ENCODE assay signal across 25 cellular contexts in the genomic region with DNA sequence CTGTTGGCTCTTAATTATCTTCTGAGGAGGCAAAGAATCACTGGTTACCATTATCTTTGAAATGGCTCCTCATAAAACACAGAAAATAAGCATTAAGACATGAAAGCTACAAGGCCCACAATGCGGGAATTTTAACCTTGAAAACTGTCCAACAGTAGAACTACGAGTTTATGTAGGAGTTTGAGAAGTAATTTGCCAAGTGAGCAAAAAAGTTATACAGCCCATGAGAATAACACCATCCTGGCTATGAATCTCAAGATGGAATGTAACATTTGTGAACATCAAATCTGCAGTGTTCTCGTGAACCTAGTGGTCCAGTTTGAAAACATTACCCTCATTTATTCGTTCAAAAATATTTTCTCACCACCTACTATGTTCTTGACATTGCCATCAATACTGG.
DNase-seq lines count a peak whose midpoint lies in the region; ATAC-seq, FAIRE-seq and TF ChIP-seq lines count a peak whose summit lies in the region.
"Had no signal": no experiment of that assay in that cellular context is flagged by ENCODE, and none has a peak within 500 bp of the region (broad histone marks: within the 10 kb centered on the region; RNA-seq: fewer than 3 reads in every experiment).

No MANE protein-coding gene starts in this region.

- intact Hi-C loops in HepG2 (cut with micrococcal nuclease; ENCODE audit: unreplicated experiment), result no loop called here
- intact Hi-C loops in right lobe of liver (cut with DNase I), result no loop called here

- no peak for TF ChIP-seq CTCF in HepG2 (CRISPR knock-in tag; IDR thresholded peaks at IDR 0.05)
- no peak for TF ChIP-seq CTCF in right lobe of liver (IDR thresholded peaks at IDR 0.05)
- TF ChIP-seq CTCF in nephron (IDR thresholded peaks at IDR 0.05; ENCODE audit: unreplicated experiment in 3 of 3), result no peak

- H3K27ac Mint-ChIP-seq in nephron, result peak overlapping the region; percentile 24 to 81 (median 49)
- H3K27ac Mint-ChIP-seq: CD14-positive monocyte; CD4-positive, alpha-beta T cell; CD8-positive, alpha-beta memory T cell; HFFc6 had no signal

- FAIRE-seq in HepG2 (lab: Jason Lieb, UNC) (no peak), endometrium (lab: Jason Lieb, UNC) (peak; percentile 92)
- FAIRE-seq: A204.1, D721Med, GM12878, H54 had no signal

- H2AFZ ChIP-seq in HepG2 (ENCODE audit: low read length), result no peak overlapping the region

- H3K9me3 Mint-ChIP-seq in nephron, result peaks cover 7% of the 10 kb centered on the region
- H3K9me3 Mint-ChIP-seq: CD4-positive, alpha-beta T cell had no signal

- no peak overlapping the region for H3K4me3 Mint-ChIP-seq in nephron
- H3K4me3 Mint-ChIP-seq: CD14-positive monocyte; CD4-positive, alpha-beta T cell; CD8-positive, alpha-beta memory T cell; HFFc6 had no signal

- no peaks in the 10 kb centered on the region for H3K9me3 ChIP-seq in HepG2 (ENCODE audit: low read length)
- H3K9me3 ChIP-seq in right lobe of liver, result no peaks in the 10 kb centered on the region
- H3K9me3 ChIP-seq: BE2C, HAP-1 had no signal

- peaks cover 22% of the 10 kb centered on the region for H3K4me1 Mint-ChIP-seq in nephron
- H3K4me1 Mint-ChIP-seq: CD14-positive monocyte; CD8-positive, alpha-beta memory T cell had no signal

- no peaks in the 10 kb centered on the region for H3K36me3 ChIP-seq in HepG2 (replicated peaks in 1 of 2; ENCODE audit: control insufficient read depth in 1 of 2, insufficient read depth in 2 of 2, low read length in 2 of 2)
- no peaks in the 10 kb centered on the region for H3K36me3 ChIP-seq in right lobe of liver
- H3K36me3 ChIP-seq: BE2C; BLaER1 treated with 17β-estradiol and CSF1 and Interleukin-3, amounts not matched to agents 10 nM and 100 nM; HAP-1 had no signal

- H3K27me3 ChIP-seq in HepG2 (ENCODE audit: control insufficient read depth in 1 of 2, insufficient read depth in 2 of 2, low read length in 2 of 2) (peaks cover 0 to 3% of the 10 kb centered on the region in 2 experiments; a peak in 1 of 5 replicates), right lobe of liver (no peaks in the 10 kb centered on the region)
- H3K27me3 ChIP-seq: BE2C; BLaER1 treated with 17β-estradiol and CSF1 and Interleukin-3, amounts not matched to agents 10 nM and 100 nM had no signal

- CTCF ChIA-PET in HepG2 (lab: Yijun Ruan, JAX; ENCODE audit: low intra/inter-chr PET ratio, low total read pairs), result interaction anchor here (0.5 kb wide), 1 partner anchor 12 kb away, joined by 5 read pairs; no protein-coding TSS in a partner anchor

- no peak overlapping the region for H3K4me2 ChIP-seq in HepG2 (ENCODE audit: low read depth, low read length)
- H3K4me2 ChIP-seq: BLaER1 treated with 17β-estradiol and CSF1 and Interleukin-3, amounts not matched to agents 10 nM and 100 nM had no signal

- H3K4me1 ChIP-seq in HepG2 (ENCODE audit: insufficient read depth, low read length) (no peaks in the 10 kb centered on the region), right lobe of liver (no peaks in the 10 kb centered on the region)
- H3K4me1 ChIP-seq: BE2C; BLaER1 treated with 17β-estradiol and CSF1 and Interleukin-3, amounts not matched to agents 10 nM and 100 nM; HAP-1 had no signal

- 3% methylated on average over 4 of the region's 4 CpGs for WGBS in HepG2 (ENCODE audit: low lambda C conversion rate)
- 64% methylated on average over 4 of the region's 4 CpGs for WGBS in right lobe of liver (ENCODE audit: insufficient coverage, low coverage, low lambda C conversion rate, missing lambda C conversion rate)

- TF ChIP-seq POLR2A in HepG2 (IDR thresholded peaks at IDR 0.05; ENCODE audit: insufficient read depth in 1 of 2, low read depth in 2 of 2, low read length in 2 of 2), result no peak
- TF ChIP-seq POLR2A in right lobe of liver (IDR thresholded peaks at IDR 0.05), result no peak

- DNase-seq in HepG2 (ENCODE audit: low spot score) (no peak), right lobe of liver (no peak), NK-92 (lab: John Stamatoyannopoulos, UW; ENCODE audit: unreplicated experiment) (no peak)
- DNase-seq: ACHN; AML-193; BE2C; CD4-positive, alpha-beta T cell; CD8-positive, alpha-beta memory T cell; DMS 273 treated with DMSO at 0.1 percent for 48 hours; DMS79; EL; GDM1; GOT3; HFFc6 had no signal

- no peak for TF ChIP-seq RAD21 in HepG2 (CRISPR knock-in tag; IDR thresholded peaks at IDR 0.05)

- no peaks in the 10 kb centered on the region for H4K20me1 ChIP-seq in HepG2 (ENCODE audit: insufficient read depth, low read length)
- H4K20me1 ChIP-seq: BLaER1 treated with 17β-estradiol and CSF1 and Interleukin-3, amounts not matched to agents 10 nM and 100 nM had no signal

- no peak overlapping the region for H3K9ac ChIP-seq in HepG2 (ENCODE audit: insufficient read depth, low read depth, low read length)
- H3K9ac ChIP-seq: BLaER1 treated with 17β-estradiol and CSF1 and Interleukin-3, amounts not matched to agents 10 nM and 100 nM had no signal

- POLR2A ChIA-PET in HepG2 (lab: Yijun Ruan, JAX), result no interaction called here

- no peaks in the 10 kb centered on the region for H3K36me3 Mint-ChIP-seq in nephron (ENCODE audit: low read depth)
- H3K36me3 Mint-ChIP-seq: CD14-positive monocyte; CD8-positive, alpha-beta memory T cell had no signal

- TF ChIP-seq EP300 in HepG2 (IDR thresholded peaks at IDR 0.05; ENCODE audit: low read depth in 2 of 2, low read length in 2 of 2), result no peak
- no peak for TF ChIP-seq EP300 in HepG2 (CRISPR knock-in tag; IDR thresholded peaks at IDR 0.05; ENCODE audit: borderline replicate concordance)

- ATAC-seq in HepG2 (no peak), right lobe of liver (no peak), GM18861 (IDR thresholded peaks at IDR 0.05; ENCODE audit: unreplicated experiment) (no peak)
- ATAC-seq: GM12878 had no signal

- no TSS peak for BruUV-seq in HepG2 (replicated peaks; lab: Mats Ljungman, UMichigan)

- no peak overlapping the region for H3K4me3 ChIP-seq in HepG2 (replicated peaks in 1 of 3; ENCODE audit: insufficient read depth in 1 of 3, low read depth in 2 of 3, low read length in 3 of 3)
- H3K4me3 ChIP-seq in right lobe of liver, result no peak overlapping the region
- H3K4me3 ChIP-seq: BLaER1 treated with 17β-estradiol and CSF1 and Interleukin-3, amounts not matched to agents 10 nM and 100 nM; GM12878; HAP-1 had no signal

- in situ Hi-C loops in HepG2 (cut with HindIII; ENCODE audit: extremely low pct_ligation_motif_present, low pct_unique_long_range_greater_than_20kb), result no loop called here

- H3K79me2 ChIP-seq in HepG2 (ENCODE audit: insufficient read depth, low read length), result no peaks in the 10 kb centered on the region

- no peaks in the 10 kb centered on the region for H3K27me3 Mint-ChIP-seq in nephron (ENCODE audit: low read depth)

- H3K27ac ChIP-seq in HepG2 (ENCODE audit: extremely low read length, insufficient read depth, low read length) (no peak overlapping the region), right lobe of liver (no peak overlapping the region)
- H3K27ac ChIP-seq: 22Rv1; BLaER1 treated with 17β-estradiol and CSF1 and Interleukin-3, amounts not matched to agents 10 nM and 100 nM had no signal

TF ChIP-seq in HepG2, 621 proteins besides CTCF, POLR2A, EP300 and RAD21 (continues in another document):
- TF ChIP-seq, protein P1, sequence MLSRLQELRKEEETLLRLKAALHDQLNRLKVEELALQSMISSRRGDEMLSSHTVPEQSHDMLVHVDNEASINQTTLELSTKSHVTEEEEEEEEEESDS (CRISPR knock-in tag; IDR thresholded peaks at IDR 0.05; ENCODE audit: borderline replicate concordance), result no peak
- TF ChIP-seq MAFF (IDR thresholded peaks at IDR 0.05; ENCODE audit: low read depth, low read length) (0 out of 2 replicates have a peak, but pooled peaks have one; percentile 19), FOXK1 (CRISPR knock-in tag; IDR thresholded peaks at IDR 0.05; ENCODE audit: borderline replicate concordance, low read depth) (no peak), PATZ1 (CRISPR knock-in tag; IDR thresholded peaks at IDR 0.05) (no peak), MAFK (conservative IDR thresholded peaks at IDR 0.05 in 1 of 2, IDR thresholded peaks at IDR 0.05 in 1 of 2; ENCODE audit: low read length in 2 of 2) (peak in 1 of 2 experiments; percentile 53; a peak in 3 of 4 replicates), HMGXB4 (CRISPR knock-in tag; IDR thresholded peaks at IDR 0.05; ENCODE audit: borderline replicate concordance in 1 of 2, low read depth in 1 of 2) (no peak)
